ENCODE assay signal across 21 cellular contexts in genomic region chr4:178611062-178611461, GRCh38.
"Had no signal": no experiment of that assay in that cellular context is flagged by ENCODE, and none has a peak within 500 bp of the region (broad histone marks: within the 10 kb centered on the region; RNA-seq: fewer than 3 reads in every experiment).

No MANE protein-coding gene starts in this region.

- H3K4me2 ChIP-seq: SK-N-SH had no signal

- H3K4me3 Mint-ChIP-seq: T-cell had no signal

- H3K9me3 ChIP-seq: SK-N-SH had no signal

- H3K27ac ChIP-seq: RWPE1 had no signal

- DNase-seq: KBM-7, MV-4-11, NCI-H1048, NCI-H1105, NCI-H1417, NCI-H1436 treated with DMSO at 0.1 percent for 48 hours, NCI-H1694, NCI-H1930, NCI-H2081, NCI-H2107, NCI-H2227 treated with DMSO at 0.1 percent for 48 hours, NCI-H524, NCI-H526 treated with DMSO at 0.1 percent for 48 hours, NCI-H774, PC-3, SHP77, SK-N-SH, SW 1271, T-cell had no signal

- H3K4me1 Mint-ChIP-seq: T-cell had no signal

- ATAC-seq: Panc1, PC-3, T-cell had no signal

- H3K9me2 ChIP-seq: SK-N-SH had no signal

- H3K9ac ChIP-seq: SK-N-SH had no signal

- H3K36me3 Mint-ChIP-seq: T-cell had no signal

- H3K27ac Mint-ChIP-seq: T-cell had no signal

- H3K27me3 Mint-ChIP-seq: T-cell had no signal
